In the genomic region with DNA sequence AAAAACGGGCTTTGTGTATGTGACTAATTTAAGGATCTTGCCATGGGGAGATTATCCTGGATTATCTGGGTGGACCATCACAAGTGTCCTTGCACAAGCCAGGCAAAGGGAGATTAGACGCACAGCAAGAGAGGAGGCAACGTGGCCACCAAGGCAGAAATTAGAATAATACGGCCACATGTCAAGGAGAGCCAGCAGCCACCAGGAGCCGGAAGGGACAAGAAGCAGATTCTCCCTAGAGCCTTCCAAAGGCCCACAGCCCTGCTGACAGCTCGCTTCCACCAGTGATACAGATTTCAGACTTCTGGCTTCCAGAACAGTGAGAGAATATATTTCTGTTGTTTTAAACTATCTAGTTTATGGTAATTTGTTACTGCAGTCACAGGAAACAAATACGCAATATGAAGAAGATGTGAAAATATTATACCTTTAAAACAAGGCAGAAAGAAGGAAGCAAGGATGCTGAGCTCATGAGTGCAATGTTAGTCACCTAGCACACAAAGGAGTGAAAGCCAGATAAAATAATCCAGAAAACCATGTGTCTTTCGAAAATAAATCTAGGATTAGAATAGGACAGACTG, we compare ENCODE assay signal across 12 cellular contexts. TPM values are rescaled to one million over a fixed set of nuclear protein-coding genes. Genes with fewer than 3 reads are reported as not detected.
DNase-seq lines count a peak whose midpoint lies in the region; ATAC-seq and TF ChIP-seq lines count a peak whose summit lies in the region.
"Had no signal": no experiment of that assay in that cellular context is flagged by ENCODE, and none has a peak within 500 bp of the region (broad histone marks: within the 10 kb centered on the region; RNA-seq: fewer than 3 reads in every experiment).

No MANE protein-coding gene starts in this region.

- H3K36me3 ChIP-seq in esophagus muscularis mucosa = no peaks in the 10 kb centered on the region

- peaks cover 19 to 51% (median 31%) of the 10 kb centered on the region in 4 donors for H3K4me1 ChIP-seq in esophagus muscularis mucosa

- POLR2A ChIA-PET in RWPE1 (lab: Yijun Ruan, JAX; ENCODE audit: low non-redundant PET) = interaction anchor here (0.6 to 1.1 kb wide), 2 partner anchors 24 to 29 kb away, joined by 3 to 4 read pairs; a partner anchor contains a TSS

- CTCF ChIA-PET in RWPE1 (lab: Yijun Ruan, JAX) = interaction anchor here (0.6 to 0.9 kb wide), 4 partner anchors 16 to 599 kb away, joined by 3 to 4 read pairs (median 4); no protein-coding TSS in a partner anchor

- H3K9me3 Mint-ChIP-seq in progenitor cell of endocrine pancreas (ENCODE audit: low read depth) = peaks cover 2% of the 10 kb centered on the region
- H3K9me3 Mint-ChIP-seq: neural crest cell had no signal

- no peaks in the 10 kb centered on the region for H3K36me3 Mint-ChIP-seq in progenitor cell of endocrine pancreas (ENCODE audit: insufficient read depth)

- intact Hi-C loops in esophagus muscularis mucosa (cut with DNase I) = no loop called here

- no peak for TF ChIP-seq POLR2A in esophagus muscularis mucosa (IDR thresholded peaks at IDR 0.05; ENCODE audit: low read depth)

- H3K9me3 ChIP-seq in esophagus muscularis mucosa = no peaks in the 10 kb centered on the region

- no peak overlapping the region for H3K4me3 Mint-ChIP-seq in progenitor cell of endocrine pancreas (ENCODE audit: low read depth)
- H3K4me3 Mint-ChIP-seq: neural crest cell had no signal

- TF ChIP-seq EP300 in esophagus muscularis mucosa (IDR thresholded peaks at IDR 0.05) = no peak

- 71% methylated on average over 8 of the region's 8 CpGs for WGBS in esophagus muscularis mucosa

- H3K27ac ChIP-seq in RWPE1 = peak overlapping the region; percentile 91
- H3K27ac ChIP-seq in esophagus muscularis mucosa (replicated peaks in 1 of 4) = peak overlapping the region; percentile 39 to 63 (median 58)

- H3K27ac Mint-ChIP-seq in progenitor cell of endocrine pancreas = peak overlapping the region; percentile 71

- peak; percentile 84 for DNase-seq in ELR (ENCODE audit: low read depth)
- DNase-seq in RWPE1 (ENCODE audit: low spot score) = no peak
- DNase-seq in esophagus muscularis mucosa (ENCODE audit: extremely low spot score) = no peak
- DNase-seq in progenitor cell of endocrine pancreas (ENCODE audit: low spot score, unreplicated experiment) = no peak
- no peak for DNase-seq in Ammon's horn (ENCODE audit: low spot score)
- DNase-seq: NCI-H748 treated with DMSO at 0.1 percent for 48 hours had no signal

- H3K27me3 Mint-ChIP-seq in progenitor cell of endocrine pancreas = no peaks in the 10 kb centered on the region

- peaks cover 16% of the 10 kb centered on the region for H3K4me1 Mint-ChIP-seq in progenitor cell of endocrine pancreas (ENCODE audit: low read depth)

- H3K4me3 ChIP-seq in esophagus muscularis mucosa = no peak overlapping the region

- TF ChIP-seq CTCF in RWPE1 (conservative IDR thresholded peaks at IDR 0.05; ENCODE audit: low read depth) (no peak), esophagus muscularis mucosa (IDR thresholded peaks at IDR 0.05) (no peak), progenitor cell of endocrine pancreas (IDR thresholded peaks at IDR 0.05; ENCODE audit: unreplicated experiment) (no peak)

- no peak for ATAC-seq in HG02970 (IDR thresholded peaks at IDR 0.05; ENCODE audit: low FRiP score, unreplicated experiment)
- ATAC-seq in GM18873 (IDR thresholded peaks at IDR 0.05; ENCODE audit: low FRiP score, unreplicated experiment) = no peak
- no peak for ATAC-seq in GM21423 (IDR thresholded peaks at IDR 0.05; ENCODE audit: unreplicated experiment)

- H3K27me3 ChIP-seq in esophagus muscularis mucosa = no peaks in the 10 kb centered on the region

RNA-seq across cellular contexts. Expression of a gene that starts 28.7 kb away (rescaled TPM):
- total RNA-seq in esophagus muscularis mucosa (1 to 10 TPM in 2 of 4 donors, under 1 TPM in 2; 0.26 to 1.3 (median 0.85) TPM), progenitor cell of endocrine pancreas (6.5 and 10.0 TPM in 2 replicates)

RNA-seq across cellular contexts. Expression of a gene that starts 59.7 kb away (rescaled TPM):
- total RNA-seq in esophagus muscularis mucosa (not detected), progenitor cell of endocrine pancreas (1.2 and 1.7 TPM in 2 replicates)
- total RNA-seq: epithelial cell of proximal tubule, HT-29, neural crest cell had no signal
